In genomic region chr6:44064948-44065272, GRCh38 we compare ENCODE assay signal across 18 cellular contexts.
DNase-seq lines count a peak whose midpoint lies in the region; ATAC-seq and TF ChIP-seq lines count a peak whose summit lies in the region.
"Had no signal": no experiment of that assay in that cellular context is flagged by ENCODE, and none has a peak within 500 bp of the region (broad histone marks: within the 10 kb centered on the region; RNA-seq: fewer than 3 reads in every experiment).

No MANE protein-coding gene starts in this region.

- H3K9ac ChIP-seq in SK-N-SH, result peak overlapping the region; percentile 44; the same call in 1 of the 2 replicates
- peak overlapping the region; percentile 37 for H3K9ac ChIP-seq in iPS-15b (ENCODE audit: low read depth, low read length)

- no peak for TF ChIP-seq RAD21 in SK-N-SH (IDR thresholded peaks at IDR 0.05; ENCODE audit: low read length)

- H3K4me3 ChIP-seq in SK-N-SH (ENCODE audit: low read depth in 2 of 2, low read length in 1 of 2), result no peak overlapping the region
- no peak overlapping the region for H3K4me3 ChIP-seq in brain microvascular endothelial cell (ENCODE audit: low read depth, low read length)
- no peak overlapping the region for H3K4me3 ChIP-seq in iPS-15b (ENCODE audit: low read depth, low read length)
- H3K4me3 ChIP-seq: left lung had no signal

- H4K20me1 ChIP-seq in SK-N-SH (ENCODE audit: insufficient read depth), result no peaks in the 10 kb centered on the region

- no peak for ATAC-seq in SK-N-SH treated with all-trans-retinoic acid at 6 μM for 48 hours
- no peak for ATAC-seq in stimulated activated memory B cell treated with anti-CD40 and anti-IgM and Interleukin-4, amounts not matched to agents 10 μg/mL and 1 μg/mL and 100 μg/mL, for 72 hours

- peaks cover 15% of the 10 kb centered on the region for H3K4me1 Mint-ChIP-seq in stimulated activated memory B cell treated with anti-CD40 and anti-IgM and Interleukin-4, amounts not matched to agents 10 μg/mL and 1 μg/mL and 100 μg/mL, for 72 hours

- peaks cover 4% of the 10 kb centered on the region for H3K9me3 Mint-ChIP-seq in stimulated activated memory B cell treated with anti-CD40 and anti-IgM and Interleukin-4, amounts not matched to agents 10 μg/mL and 1 μg/mL and 100 μg/mL, for 72 hours
- H3K9me3 Mint-ChIP-seq: natural killer cell treated with Interleukin-12 subunit alpha and Interleukin-12 subunit beta and Interleukin-15 and Interleukin-18, amount 100 ng/mL, for 72 hours had no signal

- in situ Hi-C loops in brain microvascular endothelial cell (cut with HindIII; ENCODE audit: low pct_ligation_motif_present, low sequenced_read_pairs), result no loop called here

- H3K27ac Mint-ChIP-seq in stimulated activated memory B cell treated with anti-CD40 and anti-IgM and Interleukin-4, amounts not matched to agents 10 μg/mL and 1 μg/mL and 100 μg/mL, for 72 hours, result peak overlapping the region; percentile 5
- H3K27ac Mint-ChIP-seq: activated CD4-positive, alpha-beta memory T cell treated with anti-CD3 and anti-CD28 coated beads for 36 hours had no signal

- H3K36me3 ChIP-seq in SK-N-SH (replicated peaks in 1 of 2; ENCODE audit: control insufficient read depth in 1 of 2, insufficient read depth in 2 of 2, low read length in 1 of 2) (no peaks in the 10 kb centered on the region), brain microvascular endothelial cell (replicated peaks) (no peaks in the 10 kb centered on the region), iPS-15b (ENCODE audit: control insufficient read depth, insufficient read depth, low read length) (no peaks in the 10 kb centered on the region)
- H3K36me3 ChIP-seq: left lung had no signal

- DNase-seq in SK-N-SH (no peak), brain microvascular endothelial cell (no peak), NCI-H146 (lab: John Stamatoyannopoulos, UW) (no peak)
- DNase-seq in activated T-cell treated with anti-CD3 and anti-CD28 coated beads, Interleukin-2, amount 50 U/mL, for 1 hour, result no peak
- no peak for DNase-seq in activated CD8-positive, alpha-beta memory T cell treated with anti-CD3 and anti-CD28 coated beads, Interleukin-2, amount 50 U/mL, for 4 hours
- DNase-seq: cortex of kidney; DND-41; hippocampal formation; NCI-H1436 treated with DMSO at 0.1 percent for 48 hours; NCI-H446 treated with DMSO at 0.1 percent for 48 hours; stimulated activated CD4-positive, alpha-beta T cell treated with anti-CD3 and anti-CD28 coated beads, Interleukin-2, amount 100 ng/mL, for 48 hours had no signal

- peaks cover 34 to 61% of the 10 kb centered on the region in 2 experiments; a peak in 3 of 4 replicates for H3K4me1 ChIP-seq in SK-N-SH (ENCODE audit: control insufficient read depth in 1 of 2, insufficient read depth in 2 of 2, low read depth in 1 of 2, low read length in 1 of 2)
- H3K4me1 ChIP-seq in iPS-15b (ENCODE audit: control insufficient read depth, insufficient read depth, low read length), result peaks cover 3% of the 10 kb centered on the region

- CTCF ChIA-PET in SK-N-SH (lab: Yijun Ruan, JAX), result interaction anchor here (1.6 to 5.0 kb wide), 5 partner anchors 9 to 296 kb away, joined by 9 to 65 read pairs (median 12); partner anchors contain the start of gene VEGFA

- no peaks in the 10 kb centered on the region for H3K9me2 ChIP-seq in SK-N-SH

- POLR2A ChIA-PET in SK-N-SH (lab: Yijun Ruan, JAX), result interaction anchor here (1.4 kb wide), 1 partner anchor 8 kb away, joined by 8 read pairs; no protein-coding TSS in a partner anchor

- no peaks in the 10 kb centered on the region for H3K79me2 ChIP-seq in SK-N-SH (ENCODE audit: insufficient read depth)

- no peak for TF ChIP-seq CTCF in SK-N-SH (IDR thresholded peaks at IDR 0.05)
- TF ChIP-seq CTCF in brain microvascular endothelial cell (IDR thresholded peaks at IDR 0.05; ENCODE audit: low read depth, low read length, missing control alignments), result no peak

- H3F3A ChIP-seq in SK-N-SH (replicated peaks; ENCODE audit: insufficient read depth), result peaks cover 11% of the 10 kb centered on the region

- TF ChIP-seq EP300 in SK-N-SH (IDR thresholded peaks at IDR 0.05; ENCODE audit: borderline replicate concordance in 1 of 2, low read depth in 1 of 2, low read length in 1 of 2), result no peak

- peaks cover 4% of the 10 kb centered on the region for H3K36me3 Mint-ChIP-seq in stimulated activated memory B cell treated with anti-CD40 and anti-IgM and Interleukin-4, amounts not matched to agents 10 μg/mL and 1 μg/mL and 100 μg/mL, for 72 hours
- H3K36me3 Mint-ChIP-seq: activated CD4-positive, alpha-beta memory T cell treated with anti-CD3 and anti-CD28 coated beads for 36 hours; natural killer cell treated with Interleukin-12 subunit alpha and Interleukin-12 subunit beta and Interleukin-15 and Interleukin-18, amount 100 ng/mL, for 72 hours had no signal

- H2AFZ ChIP-seq in SK-N-SH (ENCODE audit: low read depth), result no peak overlapping the region

- H3K27ac ChIP-seq in SK-N-SH (ENCODE audit: low read depth in 2 of 2, low read length in 1 of 2) (peak overlapping the region; percentile 0 to 73; a peak in 3 of 4 replicates), brain microvascular endothelial cell (peak overlapping the region; percentile 86)
- H3K27ac ChIP-seq: 22Rv1 had no signal

- H3K4me3 Mint-ChIP-seq in stimulated activated memory B cell treated with anti-CD40 and anti-IgM and Interleukin-4, amounts not matched to agents 10 μg/mL and 1 μg/mL and 100 μg/mL, for 72 hours, result no peak overlapping the region
- H3K4me3 Mint-ChIP-seq: activated CD4-positive, alpha-beta memory T cell treated with anti-CD3 and anti-CD28 coated beads for 36 hours; natural killer cell treated with Interleukin-12 subunit alpha and Interleukin-12 subunit beta and Interleukin-15 and Interleukin-18, amount 100 ng/mL, for 72 hours had no signal

- peaks cover 48% of the 10 kb centered on the region for H3K27me3 Mint-ChIP-seq in stimulated activated memory B cell treated with anti-CD40 and anti-IgM and Interleukin-4, amounts not matched to agents 10 μg/mL and 1 μg/mL and 100 μg/mL, for 72 hours

- H3K4me2 ChIP-seq in SK-N-SH, result no peak overlapping the region

- H3K27me3 ChIP-seq in SK-N-SH (ENCODE audit: insufficient read depth), result no peaks in the 10 kb centered on the region
- no peaks in the 10 kb centered on the region for H3K27me3 ChIP-seq in brain microvascular endothelial cell (replicated peaks)
- H3K27me3 ChIP-seq in iPS-15b (ENCODE audit: control insufficient read depth, insufficient read depth, low read length), result no peaks in the 10 kb centered on the region
- H3K27me3 ChIP-seq: left lung had no signal

- WGBS in SK-N-SH (ENCODE audit: low lambda C conversion rate), result 100% methylated on average over 2 of the region's 3 CpGs

- H3K9me3 ChIP-seq in SK-N-SH (no peaks in the 10 kb centered on the region), iPS-15b (ENCODE audit: control insufficient read depth, insufficient read depth, low read length) (no peaks in the 10 kb centered on the region)
- H3K9me3 ChIP-seq: left lung had no signal

TF ChIP-seq in SK-N-SH, 30 proteins besides CTCF, POLR2A, EP300 and RAD21:
- TF ChIP-seq POLR2AphosphoS5 (IDR thresholded peaks at IDR 0.05; ENCODE audit: low read depth, low read length) (no peak), FOXM1 (IDR thresholded peaks at IDR 0.05; ENCODE audit: low read depth) (no peak), EZH2phosphoT487 (IDR thresholded peaks at IDR 0.05; ENCODE audit: borderline replicate concordance, low read depth) (no peak)

TF ChIP-seq in SK-N-SH treated with all-trans-retinoic acid at 6 μM for 48 hours, 23 proteins besides CTCF, POLR2A, EP300 and RAD21 (continues in another document):
- TF ChIP-seq RARB (CRISPR knock-in tag; IDR thresholded peaks at IDR 0.05) (no peak), CSDC2 (CRISPR knock-in tag; IDR thresholded peaks at IDR 0.05) (no peak), ARNTL (CRISPR knock-in tag; IDR thresholded peaks at IDR 0.05; ENCODE audit: borderline replicate concordance, low read depth) (no peak), ZNF70 (CRISPR knock-in tag; IDR thresholded peaks at IDR 0.05) (no peak), GLIS3 (CRISPR knock-in tag; IDR thresholded peaks at IDR 0.05) (no peak), SNAI2 (CRISPR knock-in tag; IDR thresholded peaks at IDR 0.05) (no peak), POU6F1 (CRISPR knock-in tag; IDR thresholded peaks at IDR 0.05; ENCODE audit: borderline replicate concordance, low read depth) (no peak), ZNF565 (CRISPR knock-in tag; conservative IDR thresholded peaks at IDR 0.05; ENCODE audit: low read depth) (no peak)
- TF ChIP-seq, protein P1, sequence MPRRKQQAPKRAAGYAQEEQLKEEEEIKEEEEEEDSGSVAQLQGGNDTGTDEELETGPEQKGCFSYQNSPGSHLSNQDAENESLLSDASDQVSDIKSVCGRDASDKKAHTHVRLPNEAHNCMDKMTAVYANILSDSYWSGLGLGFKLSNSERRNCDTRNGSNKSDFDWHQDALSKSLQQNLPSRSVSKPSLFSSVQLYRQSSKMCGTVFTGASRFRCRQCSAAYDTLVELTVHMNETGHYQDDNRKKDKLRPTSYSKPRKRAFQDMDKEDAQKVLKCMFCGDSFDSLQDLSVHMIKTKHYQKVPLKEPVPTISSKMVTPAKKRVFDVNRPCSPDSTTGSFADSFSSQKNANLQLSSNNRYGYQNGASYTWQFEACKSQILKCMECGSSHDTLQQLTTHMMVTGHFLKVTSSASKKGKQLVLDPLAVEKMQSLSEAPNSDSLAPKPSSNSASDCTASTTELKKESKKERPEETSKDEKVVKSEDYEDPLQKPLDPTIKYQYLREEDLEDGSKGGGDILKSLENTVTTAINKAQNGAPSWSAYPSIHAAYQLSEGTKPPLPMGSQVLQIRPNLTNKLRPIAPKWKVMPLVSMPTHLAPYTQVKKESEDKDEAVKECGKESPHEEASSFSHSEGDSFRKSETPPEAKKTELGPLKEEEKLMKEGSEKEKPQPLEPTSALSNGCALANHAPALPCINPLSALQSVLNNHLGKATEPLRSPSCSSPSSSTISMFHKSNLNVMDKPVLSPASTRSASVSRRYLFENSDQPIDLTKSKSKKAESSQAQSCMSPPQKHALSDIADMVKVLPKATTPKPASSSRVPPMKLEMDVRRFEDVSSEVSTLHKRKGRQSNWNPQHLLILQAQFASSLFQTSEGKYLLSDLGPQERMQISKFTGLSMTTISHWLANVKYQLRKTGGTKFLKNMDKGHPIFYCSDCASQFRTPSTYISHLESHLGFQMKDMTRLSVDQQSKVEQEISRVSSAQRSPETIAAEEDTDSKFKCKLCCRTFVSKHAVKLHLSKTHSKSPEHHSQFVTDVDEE (CRISPR knock-in tag; IDR thresholded peaks at IDR 0.05), result no peak
